ENCODE assay signal across 17 cellular contexts in the genomic region with DNA sequence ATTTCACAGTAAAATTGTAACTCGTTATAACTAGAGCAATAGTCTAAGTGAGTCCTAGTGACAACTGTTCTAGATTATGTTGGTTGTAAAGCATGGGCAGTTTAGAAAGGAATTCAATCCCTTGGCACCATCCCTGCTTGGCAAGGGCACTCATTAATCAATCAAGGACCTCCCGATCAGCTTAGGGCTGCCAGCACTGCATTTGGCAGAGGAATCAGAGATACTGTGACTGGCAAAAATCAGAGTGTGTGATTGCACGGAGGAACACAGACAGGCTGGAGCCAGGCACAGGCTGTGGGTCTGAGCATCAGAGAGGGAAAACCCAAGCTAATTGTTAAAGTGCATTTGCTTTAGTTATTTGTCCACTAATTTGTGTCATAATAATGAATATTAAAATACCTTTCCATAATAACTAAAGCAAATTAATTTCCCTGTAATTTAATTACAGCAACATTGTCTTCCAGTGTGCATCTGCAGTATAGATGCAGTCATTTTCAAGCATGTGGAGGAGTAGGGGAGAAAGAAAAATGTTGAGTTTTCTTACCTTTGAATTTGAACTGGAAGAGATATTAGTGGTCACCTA. TPM values are rescaled to one million over a fixed set of nuclear protein-coding genes. Genes with fewer than 3 reads are reported as not detected.
DNase-seq lines count a peak whose midpoint lies in the region; ATAC-seq and TF ChIP-seq lines count a peak whose summit lies in the region.
"Had no signal": no experiment of that assay in that cellular context is flagged by ENCODE, and none has a peak within 500 bp of the region (broad histone marks: within the 10 kb centered on the region; RNA-seq: fewer than 3 reads in every experiment).

No MANE protein-coding gene starts in this region.

- H3K36me3 Mint-ChIP-seq in brain, result peaks cover 6% of the 10 kb centered on the region
- H3K36me3 Mint-ChIP-seq: IgD-negative memory B cell had no signal

- DNase-seq in NCI-H1092 (lab: John Stamatoyannopoulos, UW), result peak; percentile 55
- peak; percentile 42 for DNase-seq in NCI-H526 treated with DMSO at 0.1 percent for 48 hours (lab: John Stamatoyannopoulos, UW)
- no peak for DNase-seq in hypothalamus (lab: John Stamatoyannopoulos, UW)
- no peak for DNase-seq in activated naive CD4-positive, alpha-beta T cell (lab: John Stamatoyannopoulos, UW)
- no peak for DNase-seq in cerebellum (ENCODE audit: low spot score)
- DNase-seq: DMS79, Kasumi-1, NCI-H1417 treated with DMSO at 0.1 percent for 48 hours, NCI-H2227 treated with DMSO at 0.1 percent for 48 hours, PC-3 had no signal

- H3K27ac ChIP-seq in BLaER1, result no peak overlapping the region
- H3K27ac ChIP-seq: RWPE1 had no signal

- H3K27ac Mint-ChIP-seq in brain, result peak overlapping the region; percentile 39 to 90 (median 48)
- H3K27ac Mint-ChIP-seq: IgD-negative memory B cell had no signal

- peaks cover 18% of the 10 kb centered on the region for H3K9me3 ChIP-seq in BLaER1
- H3K9me3 ChIP-seq: HAP-1 had no signal

- H3K36me3 ChIP-seq in BLaER1, result no peaks in the 10 kb centered on the region
- H3K36me3 ChIP-seq: HAP-1 had no signal

- no peak for TF ChIP-seq CTCF in brain (conservative IDR thresholded peaks at IDR 0.05)

- ATAC-seq in GM19397 (IDR thresholded peaks at IDR 0.05; ENCODE audit: unreplicated experiment), result no peak
- ATAC-seq: PC-3 had no signal

- H3K4me1 ChIP-seq in BLaER1, result peaks cover 8% of the 10 kb centered on the region

- no peaks in the 10 kb centered on the region for H3K27me3 ChIP-seq in BLaER1

- H3K4me3 Mint-ChIP-seq in brain, result peak overlapping the region in 3 of 5 experiments; percentile 38 to 77 (median 46)
- H3K4me3 Mint-ChIP-seq: IgD-negative memory B cell had no signal

- peaks cover 0 to 4% (median 0%) of the 10 kb centered on the region in 5 experiments for H3K9me3 Mint-ChIP-seq in brain

- H3K9ac ChIP-seq in BLaER1, result no peak overlapping the region

- H3K27me3 Mint-ChIP-seq in brain, result peaks cover 35% of the 10 kb centered on the region

- H3K4me3 ChIP-seq in BLaER1, result no peak overlapping the region
- H3K4me3 ChIP-seq: HAP-1 had no signal

- H3K4me2 ChIP-seq in BLaER1, result peak overlapping the region; percentile 22

- peaks cover 45% of the 10 kb centered on the region for H3K4me1 Mint-ChIP-seq in brain

- H4K20me1 ChIP-seq in BLaER1, result no peaks in the 10 kb centered on the region

RNA-seq across cellular contexts. Expression of gene EGLN3, which starts 3.2 kb away (rescaled TPM):
- 23.4 TPM for polyA plus RNA-seq in brain (ENCODE audit: insufficient read depth, low read depth, low replicate concordance)
- total RNA-seq in cerebellum, result 9.2 TPM
- total RNA-seq: HT1080 had no signal

Comparison
In these comparisons a context has a peak if more than half of its experiments do, and no peak if none do; other contexts are left out.
1. DNase-seq: peak in NCI-H1092 (single experiment) and NCI-H526 treated with DMSO at 0.1 percent for 48 hours (single experiment); none in hypothalamus (0 of 51), activated naive CD4-positive, alpha-beta T cell (0 of 4) and cerebellum (single experiment).